In the genomic region with DNA sequence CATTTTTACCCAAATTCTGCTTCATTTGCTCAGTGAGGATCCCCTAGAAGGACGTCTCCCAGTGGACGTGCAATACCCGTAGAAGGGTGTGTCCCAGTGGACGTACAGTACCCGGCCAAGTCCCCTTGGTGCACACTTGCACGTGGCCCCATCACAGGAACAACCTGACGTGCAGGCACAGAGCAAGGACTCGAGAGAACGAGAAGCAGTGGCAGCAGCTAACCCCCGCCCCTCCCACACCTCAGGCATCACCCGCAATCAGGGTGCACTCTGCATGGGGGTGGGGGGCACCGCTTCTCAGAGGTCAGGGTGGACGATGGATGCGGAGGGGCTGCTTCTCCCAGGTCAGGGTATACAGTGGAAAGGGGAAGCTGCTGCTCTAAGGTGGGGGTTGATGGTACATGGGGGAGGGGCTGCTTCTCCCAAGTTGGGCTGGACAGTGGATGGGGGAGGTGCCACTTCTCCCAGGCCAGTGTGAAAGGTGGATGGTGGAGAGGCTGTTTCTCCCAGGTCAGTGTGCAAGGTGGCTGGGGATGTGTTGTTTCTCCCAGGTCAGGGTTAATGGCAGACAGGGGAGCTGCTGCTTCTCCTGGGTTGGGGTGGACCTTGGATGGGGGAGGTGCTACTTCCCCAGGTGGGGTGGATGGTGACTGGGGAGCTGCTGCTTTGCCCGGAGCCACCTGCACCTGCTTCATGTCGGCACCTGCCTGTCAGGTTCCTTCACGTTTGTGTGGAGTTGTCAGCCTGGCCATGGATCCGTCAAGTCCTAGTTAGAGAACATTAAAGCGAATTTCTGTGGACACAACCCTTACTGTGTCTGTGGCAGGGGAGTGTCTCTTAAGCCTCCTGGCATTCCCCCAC, we compare ENCODE assay signal across 16 cellular contexts. TPM values are rescaled to one million over a fixed set of nuclear protein-coding genes. Genes with fewer than 3 reads are reported as not detected.
DNase-seq lines count a peak whose midpoint lies in the region; ATAC-seq and TF ChIP-seq lines count a peak whose summit lies in the region.
"Had no signal": no experiment of that assay in that cellular context is flagged by ENCODE, and none has a peak within 500 bp of the region (broad histone marks: within the 10 kb centered on the region; RNA-seq: fewer than 3 reads in every experiment).

No MANE protein-coding gene starts in this region.

- H3K27ac ChIP-seq in foreskin keratinocyte (no peak overlapping the region), ovary (peak overlapping the region in 1 of 2 donors; percentile 59), caudate nucleus (ENCODE audit: low read depth, low read length) (no peak overlapping the region)

- H3K4me3 ChIP-seq in H7 (ENCODE audit: insufficient read depth, low read depth, low read length) (no peak overlapping the region), ovary (peak overlapping the region; percentile 47)

- H3K27me3 ChIP-seq in H7 (ENCODE audit: control insufficient read depth, insufficient read depth, low read length) (peaks cover 8% of the 10 kb centered on the region), foreskin keratinocyte (no peaks in the 10 kb centered on the region), ovary (no peaks in the 10 kb centered on the region)

- no peak for TF ChIP-seq EP300 in ovary (IDR thresholded peaks at IDR 0.05)

- no peak for TF ChIP-seq CTCF in foreskin keratinocyte (conservative IDR thresholded peaks at IDR 0.05)
- no peak for TF ChIP-seq CTCF in ovary (IDR thresholded peaks at IDR 0.05)

- H3K4me1 ChIP-seq in foreskin keratinocyte (peaks cover 9% of the 10 kb centered on the region), ovary (ENCODE audit: insufficient read depth) (peaks cover 9% of the 10 kb centered on the region)

- DNase-seq in H7 (peak; percentile 64), NCI-H146 (lab: John Stamatoyannopoulos, UW) (peak; percentile 84), foreskin keratinocyte (no peak), ovary (peak in 1 of 5 donors; percentile 42), superior temporal gyrus (ENCODE audit: extremely low spot score) (no peak), mesenteric fat pad (ENCODE audit: low spot score) (no peak), caudate nucleus (lab: John Stamatoyannopoulos, UW) (no peak)
- DNase-seq: activated CD4-positive, alpha-beta T cell treated with anti-CD3 and anti-CD28 coated beads for 1 hour; cortex of kidney; DMS 273 treated with DMSO at 0.1 percent for 48 hours; MV-4-11; NCI-H446 treated with DMSO at 0.1 percent for 48 hours; stimulated activated CD4-positive, alpha-beta T cell treated with anti-CD3 and anti-CD28 coated beads, Interleukin-4, amount 100 ng/mL, for 4 hours; T-helper 9 cell; trophoblast cell had no signal

- intact Hi-C loops in ovary (cut with DNase I), result loop anchor here in 1 of 4 donors (10.0 kb wide), 1 partner anchor 170 kb away; no protein-coding TSS in a partner anchor

- H3K36me3 ChIP-seq in H7 (replicated peaks; ENCODE audit: control insufficient read depth, insufficient read depth, low read length) (no peaks in the 10 kb centered on the region), ovary (no peaks in the 10 kb centered on the region)

- H3K9me3 ChIP-seq in ovary, result no peaks in the 10 kb centered on the region

- no peak for TF ChIP-seq POLR2A in ovary (IDR thresholded peaks at IDR 0.05)

- WGBS in ovary, 3 donors, result 30 to 37% (median 30%) methylated on average over 19 of the region's 19 CpGs

- ATAC-seq in foreskin keratinocyte (peak; percentile 13), HG02938 (IDR thresholded peaks at IDR 0.05; ENCODE audit: unreplicated experiment) (no peak)

RNA-seq across cellular contexts. Expression of gene THBS2, which starts 1.0 kb away (rescaled TPM):
- 12.7 and 13.3 TPM in 2 replicates for total RNA-seq in H7 (2014; rRNA removed; shearing (Covaris generic))
- total RNA-seq in foreskin keratinocyte, result 345 and 346 TPM in 2 replicates
- 85.3 and 98.3 TPM in 2 replicates for polyA plus RNA-seq in foreskin keratinocyte
- 100 to 1,000 TPM in 1 of 7 donors, 10 to 100 TPM in 6; 38.0 to 151 (median 72.8) TPM for total RNA-seq in ovary
- polyA plus RNA-seq in ovary, result 10 to 100 TPM; 26.5 to 65.3 TPM
- 270 TPM for total RNA-seq in mesenteric fat pad

Comparison
In these comparisons a context has a peak if more than half of its experiments do, and no peak if none do; other contexts are left out.
1. DNase-seq: peak in H7 (single experiment) and NCI-H146 (single experiment); none in foreskin keratinocyte (0 of 2), superior temporal gyrus (single experiment), mesenteric fat pad (single experiment) and caudate nucleus (0 of 61).